Comparison of ENCODE assay signal across 19 cellular contexts in the genomic region with DNA sequence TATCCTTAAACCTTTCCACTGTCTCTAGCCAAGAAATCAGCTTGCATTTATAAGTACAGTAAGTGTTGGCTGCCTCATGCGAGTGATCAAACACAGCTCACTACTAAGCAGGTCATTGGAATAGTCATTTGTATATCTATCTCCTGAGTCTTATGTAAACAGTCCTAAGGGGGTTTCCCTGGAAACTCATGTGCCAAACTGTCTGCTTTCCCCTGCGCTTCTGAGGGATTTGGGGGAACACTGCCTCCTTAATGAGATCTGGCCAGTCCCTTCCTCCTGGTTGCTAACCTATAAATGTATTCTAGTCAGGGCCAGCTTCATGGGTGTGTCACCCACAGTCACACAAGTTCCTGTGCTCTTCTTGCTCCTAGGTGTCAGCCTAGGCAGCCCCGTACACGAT.
DNase-seq lines count a peak whose midpoint lies in the region; ATAC-seq, FAIRE-seq and TF ChIP-seq lines count a peak whose summit lies in the region.
"Had no signal": no experiment of that assay in that cellular context is flagged by ENCODE, and none has a peak within 500 bp of the region (broad histone marks: within the 10 kb centered on the region; RNA-seq: fewer than 3 reads in every experiment).

No MANE protein-coding gene starts in this region.

- no peaks in the 10 kb centered on the region for H3K4me1 Mint-ChIP-seq in CD8-positive, alpha-beta memory T cell
- H3K4me1 Mint-ChIP-seq: activated T-helper 17 cell treated with anti-CD3 and anti-CD28 coated beads, Interleukin-2, amount 50 U/mL, for 72 hours; IgD-negative memory B cell had no signal

- H3K9me3 ChIP-seq in CD8-positive, alpha-beta memory T cell (ENCODE audit: low read length) = peaks cover 4% of the 10 kb centered on the region
- H3K9me3 ChIP-seq: SJCRH30 had no signal

- no peak overlapping the region for H3K4me3 ChIP-seq in CD8-positive, alpha-beta memory T cell (ENCODE audit: low read length)
- H3K4me3 ChIP-seq: SJCRH30 had no signal

- H3K27me3 ChIP-seq in CD8-positive, alpha-beta memory T cell (ENCODE audit: insufficient read depth, low read length, poor library complexity, severe bottlenecking) = no peaks in the 10 kb centered on the region
- H3K27me3 ChIP-seq: SJCRH30 had no signal

- H3K27me3 Mint-ChIP-seq in CD8-positive, alpha-beta memory T cell = no peaks in the 10 kb centered on the region
- H3K27me3 Mint-ChIP-seq: activated CD8-positive, alpha-beta T cell treated with anti-CD3 and anti-CD28 coated beads for 36 hours; activated T-helper 17 cell treated with anti-CD3 and anti-CD28 coated beads, Interleukin-2, amount 50 U/mL, for 72 hours; CD4-positive, alpha-beta T cell; IgD-negative memory B cell; progenitor cell of endocrine pancreas had no signal

- peak; percentile 6 for FAIRE-seq in H54 (lab: Jason Lieb, UNC)
- FAIRE-seq: TTC549 had no signal

- no peak overlapping the region for H3K27ac Mint-ChIP-seq in CD8-positive, alpha-beta memory T cell
- H3K27ac Mint-ChIP-seq: activated CD8-positive, alpha-beta T cell treated with anti-CD3 and anti-CD28 coated beads for 36 hours; activated T-helper 17 cell treated with anti-CD3 and anti-CD28 coated beads, Interleukin-2, amount 50 U/mL, for 72 hours; CD4-positive, alpha-beta T cell; IgD-negative memory B cell; progenitor cell of endocrine pancreas had no signal

- TF ChIP-seq POLR2A in H54 (IDR thresholded peaks at IDR 0.05; ENCODE audit: low read depth, low read length) = no peak

- CTCF ChIA-PET in CD8-positive, alpha-beta memory T cell (lab: Charles Lee) = no interaction called here

- H3K4me3 Mint-ChIP-seq in CD8-positive, alpha-beta memory T cell = no peak overlapping the region
- H3K4me3 Mint-ChIP-seq: activated CD8-positive, alpha-beta T cell treated with anti-CD3 and anti-CD28 coated beads for 36 hours; activated T-helper 17 cell treated with anti-CD3 and anti-CD28 coated beads, Interleukin-2, amount 50 U/mL, for 72 hours; CD4-positive, alpha-beta T cell; IgD-negative memory B cell had no signal

- peak; percentile 24 for ATAC-seq in sciatic nerve
- ATAC-seq: activated CD8-positive, alpha-beta T cell treated with anti-CD3 and anti-CD28 coated beads for 36 hours; activated T-helper 17 cell treated with anti-CD3 and anti-CD28 coated beads, Interleukin-2, amount 50 U/mL, for 72 hours had no signal

- no peaks in the 10 kb centered on the region for H3K36me3 ChIP-seq in CD8-positive, alpha-beta memory T cell (ENCODE audit: insufficient read depth, low read length)

- POLR2A ChIA-PET in CD8-positive, alpha-beta memory T cell (lab: Charles Lee) = no interaction called here

- H3K9me3 Mint-ChIP-seq in CD8-positive, alpha-beta memory T cell = peaks cover 2 to 23% (median 15%) of the 10 kb centered on the region in 5 donors
- H3K9me3 Mint-ChIP-seq: activated CD8-positive, alpha-beta T cell treated with anti-CD3 and anti-CD28 coated beads for 36 hours; CD4-positive, alpha-beta T cell had no signal

- H3K27ac ChIP-seq in CD8-positive, alpha-beta memory T cell (ENCODE audit: low read depth, low read length) = no peak overlapping the region
- H3K27ac ChIP-seq: SJCRH30 had no signal

- DNase-seq in H54 (ENCODE audit: insufficient read length, low spot score) (no peak), NCI-H82 treated with DMSO at 0.1 percent for 48 hours (lab: John Stamatoyannopoulos, UW; ENCODE audit: unreplicated experiment) (peak; percentile 24), glomerular visceral epithelial cell (ENCODE audit: extremely low spot score) (peak; percentile 24), sciatic nerve (ENCODE audit: low spot score) (no peak), NCI-H1436 treated with DMSO at 0.1 percent for 48 hours (lab: John Stamatoyannopoulos, UW) (no peak), NCI-H1417 treated with DMSO at 0.1 percent for 48 hours (lab: John Stamatoyannopoulos, UW) (no peak)
- no peak for DNase-seq in CD8-positive, alpha-beta memory T cell
- DNase-seq: activated CD8-positive, alpha-beta T cell treated with anti-CD3 and anti-CD28 coated beads for 36 hours; anterior cingulate cortex; CD4-positive, alpha-beta T cell; islet precursor cell; NCI-H1436; NCI-H510A treated with DMSO at 0.1 percent for 48 hours; stimulated activated CD4-positive, alpha-beta T cell treated with anti-CD3 and anti-CD28 coated beads, Interleukin-1b, Interleukin-23, amount 100 ng/mL, for 48 hours had no signal

- H3K36me3 Mint-ChIP-seq in CD8-positive, alpha-beta memory T cell = no peaks in the 10 kb centered on the region
- H3K36me3 Mint-ChIP-seq: IgD-negative memory B cell had no signal

- intact Hi-C loops in sciatic nerve (cut with DNase I) = no loop called here

- H3K4me1 ChIP-seq in CD8-positive, alpha-beta memory T cell (ENCODE audit: insufficient read depth, low read length) = no peaks in the 10 kb centered on the region
- H3K4me1 ChIP-seq: SJCRH30 had no signal

Comparison
In these comparisons a context has a peak if more than half of its experiments do, and no peak if none do; other contexts are left out.
1. DNase-seq: peak in NCI-H82 treated with DMSO at 0.1 percent for 48 hours (single experiment) and glomerular visceral epithelial cell (single experiment); none in H54 (single experiment), sciatic nerve (single experiment), NCI-H1436 treated with DMSO at 0.1 percent for 48 hours (single experiment), CD8-positive, alpha-beta memory T cell (0 of 5) and NCI-H1417 treated with DMSO at 0.1 percent for 48 hours (single experiment).